ENCODE assay signal across 24 cellular contexts in genomic region chr20:2300002-2300401, GRCh38. TPM values are rescaled to one million over a fixed set of nuclear protein-coding genes. Genes with fewer than 3 reads are reported as not detected.
"Had no signal": no experiment of that assay in that cellular context is flagged by ENCODE, and none has a peak within 500 bp of the region (broad histone marks: within the 10 kb centered on the region; RNA-seq: fewer than 3 reads in every experiment).

No MANE protein-coding gene starts in this region.

- H3K4me3 Mint-ChIP-seq: activated CD4-positive, alpha-beta memory T cell treated with anti-CD3 and anti-CD28 coated beads for 36 hours; activated CD8-positive, alpha-beta memory T cell treated with anti-CD3 and anti-CD28 coated beads, Interleukin-2, amount 10 ng/mL, durations not matched to agents 7 days and 5 days; central memory CD8-positive, alpha-beta T cell; neural progenitor cell; stimulated activated effector memory CD8-positive, alpha-beta T cell treated with anti-CD3 and anti-CD28 coated beads, Interleukin-12 subunit alpha, Interleukin-12 subunit beta, amount 100 ng/mL, for 72 hours; T-cell; WTC11 had no signal

- H3K9me3 ChIP-seq: esophagus muscularis mucosa, gastroesophageal sphincter, heart left ventricle, left lung, prostate gland, right atrium auricular region had no signal

- H3K4me1 Mint-ChIP-seq: central memory CD8-positive, alpha-beta T cell had no signal

- DNase-seq: activated CD4-positive, alpha-beta memory T cell treated with anti-CD3 and anti-CD28 coated beads for 36 hours; activated CD4-positive, alpha-beta T cell treated with anti-CD3 and anti-CD28 coated beads for 4 hours; activated CD8-positive, alpha-beta memory T cell treated with anti-CD3 and anti-CD28 coated beads, Interleukin-2, amount 10 ng/mL, durations not matched to agents 7 days and 5 days; activated naive CD4-positive, alpha-beta T cell treated with anti-CD3 and anti-CD28 coated beads, Interleukin-2, amount 50 U/mL, for 16 hours; cortex of kidney; effector CD4-positive, alpha-beta T cell; stimulated activated CD4-positive, alpha-beta T cell treated with anti-CD3 and anti-CD28 coated beads, Interleukin-15, amount 100 ng/mL, for 24 hours; stimulated activated CD4-positive, alpha-beta T cell treated with anti-CD3 and anti-CD28 coated beads, Interleukin-2, amount 100 ng/mL, for 48 hours had no signal

- ATAC-seq: activated CD8-positive, alpha-beta memory T cell treated with anti-CD3 and anti-CD28 coated beads, Interleukin-2, amount 10 ng/mL, durations not matched to agents 7 days and 5 days; stimulated activated effector memory CD8-positive, alpha-beta T cell treated with anti-CD3 and anti-CD28 coated beads, Interleukin-12 subunit alpha, Interleukin-12 subunit beta, amount 100 ng/mL, for 72 hours; T-cell; WTC11 had no signal

- H3K9me3 Mint-ChIP-seq: activated CD4-positive, alpha-beta memory T cell treated with anti-CD3 and anti-CD28 coated beads for 36 hours; activated T-helper 2 cell treated with anti-CD3 and anti-CD28 coated beads, Interferon-gamma antibody, Interleukin-2, Interleukin-4, amounts not matched to agents 10 μg/mL and 5 μg/mL and 100 μg/mL, durations not matched to agents 14 hours and 24 hours and 36 hours; central memory CD8-positive, alpha-beta T cell; neural progenitor cell; stimulated activated effector memory CD8-positive, alpha-beta T cell treated with anti-CD3 and anti-CD28 coated beads, Interleukin-12 subunit alpha, Interleukin-12 subunit beta, amount 100 ng/mL, for 72 hours; T-cell; WTC11 had no signal

- H3K36me3 ChIP-seq: esophagus muscularis mucosa, gastroesophageal sphincter, heart left ventricle, left lung, neural progenitor cell, prostate gland, right atrium auricular region had no signal

- H3K4me1 ChIP-seq: esophagus muscularis mucosa, gastroesophageal sphincter, prostate gland, right atrium auricular region had no signal

- H2AFZ ChIP-seq: neural progenitor cell had no signal

- H3K27me3 ChIP-seq: neural progenitor cell, right atrium auricular region had no signal

- H3K9ac ChIP-seq: neural progenitor cell had no signal

- H3K4me2 ChIP-seq: neural progenitor cell had no signal

- H3K27ac ChIP-seq: esophagus muscularis mucosa, gastroesophageal sphincter, neural progenitor cell, prostate gland, right atrium auricular region had no signal

- H3K36me3 Mint-ChIP-seq: activated CD4-positive, alpha-beta memory T cell treated with anti-CD3 and anti-CD28 coated beads for 36 hours; activated CD8-positive, alpha-beta memory T cell treated with anti-CD3 and anti-CD28 coated beads, Interleukin-2, amount 10 ng/mL, durations not matched to agents 7 days and 5 days; neural progenitor cell; stimulated activated effector memory CD8-positive, alpha-beta T cell treated with anti-CD3 and anti-CD28 coated beads, Interleukin-12 subunit alpha, Interleukin-12 subunit beta, amount 100 ng/mL, for 72 hours; T-cell; WTC11 had no signal

- H3K27ac Mint-ChIP-seq: activated CD4-positive, alpha-beta memory T cell treated with anti-CD3 and anti-CD28 coated beads for 36 hours; activated CD8-positive, alpha-beta memory T cell treated with anti-CD3 and anti-CD28 coated beads, Interleukin-2, amount 10 ng/mL, durations not matched to agents 7 days and 5 days; activated T-helper 2 cell treated with anti-CD3 and anti-CD28 coated beads, Interferon-gamma antibody, Interleukin-2, Interleukin-4, amounts not matched to agents 10 μg/mL and 5 μg/mL and 100 μg/mL, durations not matched to agents 14 hours and 24 hours and 36 hours; neural progenitor cell; stimulated activated effector memory CD8-positive, alpha-beta T cell treated with anti-CD3 and anti-CD28 coated beads, Interleukin-12 subunit alpha, Interleukin-12 subunit beta, amount 100 ng/mL, for 72 hours; WTC11 had no signal

- H3K4me3 ChIP-seq: esophagus muscularis mucosa, gastroesophageal sphincter, heart left ventricle, left lung, neural progenitor cell, prostate gland, right atrium auricular region had no signal

RNA-seq across cellular contexts. Expression of gene TGM3, which starts 4.2 kb away (rescaled TPM):
- total RNA-seq: activated CD4-positive, alpha-beta memory T cell treated with anti-CD3 and anti-CD28 coated beads for 36 hours; activated CD8-positive, alpha-beta memory T cell treated with anti-CD3 and anti-CD28 coated beads, Interleukin-2, amount 10 ng/mL, durations not matched to agents 7 days and 5 days; activated T-helper 2 cell treated with anti-CD3 and anti-CD28 coated beads, Interferon-gamma antibody, Interleukin-2, Interleukin-4, amounts not matched to agents 10 μg/mL and 5 μg/mL and 100 μg/mL, durations not matched to agents 14 hours and 24 hours and 36 hours; aorta; heart left ventricle; kidney epithelial cell; osteocyte; right atrium auricular region; T-cell; ureter had no signal
